In the genomic region with DNA sequence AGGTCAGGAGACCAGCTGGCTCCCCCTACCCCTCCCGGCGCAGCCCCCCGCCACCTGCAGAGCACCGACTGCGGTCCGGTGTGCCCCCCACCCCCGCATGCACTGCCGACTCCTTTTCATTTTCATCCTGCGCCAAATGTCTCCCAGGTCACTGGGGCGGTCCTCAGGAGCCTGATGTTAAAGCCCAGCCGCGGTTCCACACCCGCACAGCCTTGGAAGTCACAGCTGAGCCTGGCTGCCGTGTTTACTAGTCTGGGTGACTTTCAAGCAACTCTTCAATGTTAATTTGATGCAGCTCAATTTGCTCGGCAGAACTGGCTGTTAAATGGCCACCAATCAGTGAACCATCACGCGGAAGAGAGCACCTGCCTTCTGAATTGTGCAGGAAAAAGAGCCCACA, we compare ENCODE assay signal across 22 cellular contexts.
"Had no signal": no experiment of that assay in that cellular context is flagged by ENCODE, and none has a peak within 500 bp of the region (broad histone marks: within the 10 kb centered on the region; RNA-seq: fewer than 3 reads in every experiment).

No MANE protein-coding gene starts in this region.

- H3K36me3 ChIP-seq: prostate gland had no signal

- H3K4me2 ChIP-seq: hepatocyte had no signal

- H3K4me3 Mint-ChIP-seq: naive thymus-derived CD8-positive, alpha-beta T cell had no signal

- DNase-seq: colonic mucosa; dermis blood vessel endothelial cell; erythroblast; foreskin keratinocyte; head of caudate nucleus; mammary epithelial cell; naive thymus-derived CD8-positive, alpha-beta T cell; occipital lobe; pancreas; retina; right lobe of liver; stimulated activated CD4-positive, alpha-beta T cell treated with anti-CD3 and anti-CD28 coated beads, Interleukin-2, amount 100 ng/mL, for 24 hours; stimulated activated CD4-positive, alpha-beta T cell treated with anti-CD3 and anti-CD28 coated beads, Interleukin-4, amount 100 ng/mL, for 4 hours; stimulated activated naive CD4-positive, alpha-beta T cell; stomach; substantia nigra; transverse colon had no signal

- H2AFZ ChIP-seq: hepatocyte had no signal

- H3K9me3 Mint-ChIP-seq: naive thymus-derived CD8-positive, alpha-beta T cell had no signal

- FAIRE-seq: endothelial cell of umbilical vein, pancreas had no signal

- H3K27ac Mint-ChIP-seq: naive thymus-derived CD8-positive, alpha-beta T cell had no signal

- H3K9me3 ChIP-seq: colonic mucosa, pancreas, prostate gland, right lobe of liver, stomach, thoracic aorta, transverse colon had no signal

- H3K4me3 ChIP-seq: colonic mucosa, hepatocyte, pancreas, prostate gland, right lobe of liver, stomach, thoracic aorta, transverse colon had no signal

- H3K79me2 ChIP-seq: hepatocyte had no signal

- H3K4me1 ChIP-seq: colonic mucosa, foreskin keratinocyte, pancreas, prostate gland, right lobe of liver, stomach, transverse colon had no signal

- H3K27ac ChIP-seq: colonic mucosa, foreskin keratinocyte, hepatocyte, pancreas, prostate gland, right lobe of liver, stomach, thoracic aorta, transverse colon had no signal

- H3K27me3 Mint-ChIP-seq: naive thymus-derived CD8-positive, alpha-beta T cell had no signal

- H3K27me3 ChIP-seq: colonic mucosa, foreskin keratinocyte, hepatocyte, pancreas, right lobe of liver, stomach, transverse colon had no signal

- ATAC-seq: foreskin keratinocyte; left lobe of liver; naive thymus-derived CD8-positive, alpha-beta T cell; pancreas had no signal
